ENCODE assay signal across 8 cellular contexts in genomic region chr2:20052229-20052871, GRCh38. TPM values are rescaled to one million over a fixed set of nuclear protein-coding genes. Genes with fewer than 3 reads are reported as not detected.
DNase-seq lines count a peak whose midpoint lies in the region; ATAC-seq and TF ChIP-seq lines count a peak whose summit lies in the region.

No MANE protein-coding gene starts in this region.

- H3K27ac ChIP-seq in skeletal muscle tissue (ENCODE audit: low read depth, low read length), result peak overlapping the region; percentile 97

- ATAC-seq in HG03460 (IDR thresholded peaks at IDR 0.05; ENCODE audit: unreplicated experiment), result no peak

- H3K36me3 ChIP-seq in NT2/D1 (ENCODE audit: insufficient read depth, insufficient read length, low read length) (peaks cover 4% of the 10 kb centered on the region), skeletal muscle tissue (ENCODE audit: control insufficient read depth in 3 of 3, insufficient read depth in 3 of 3, low read length in 3 of 3) (no peaks in the 10 kb centered on the region)

- no peak for DNase-seq in NT2/D1 (ENCODE audit: low read depth, low spot score)
- DNase-seq in fibroblast of mammary gland (ENCODE audit: low read depth), result peak; percentile 51
- DNase-seq in cortex of kidney (lab: John Stamatoyannopoulos, UW), result no peak
- no peak for DNase-seq in epidermal melanocyte (ENCODE audit: insufficient read length, low spot score)
- DNase-seq in GM19240 (ENCODE audit: insufficient read length, low spot score), result no peak

- TF ChIP-seq CTCF in fibroblast of mammary gland (conservative IDR thresholded peaks at IDR 0.05; ENCODE audit: control insufficient read depth, insufficient read depth, low read depth, low read length), result no peak

- H3K9me3 ChIP-seq in NT2/D1 (ENCODE audit: insufficient read depth, low read length) (no peaks in the 10 kb centered on the region), skeletal muscle tissue (ENCODE audit: control insufficient read depth in 3 of 3, low read length in 3 of 3) (no peaks in the 10 kb centered on the region)

- no peaks in the 10 kb centered on the region for H3K4me1 ChIP-seq in NT2/D1 (ENCODE audit: insufficient read depth, insufficient read length)
- peaks cover 3 to 32% (median 21%) of the 10 kb centered on the region in 3 donors for H3K4me1 ChIP-seq in skeletal muscle tissue (ENCODE audit: control insufficient read depth in 3 of 3, insufficient read depth in 3 of 3, low read length in 3 of 3)

- no peaks in the 10 kb centered on the region for H3K27me3 ChIP-seq in NT2/D1 (ENCODE audit: insufficient read depth, insufficient read length)
- no peaks in the 10 kb centered on the region for H3K27me3 ChIP-seq in skeletal muscle tissue (ENCODE audit: control insufficient read depth in 3 of 3, insufficient read depth in 3 of 3, low read length in 3 of 3)

- peak overlapping the region; percentile 76 for H3K4me3 ChIP-seq in GM08714 (ENCODE audit: low read length)
- peak overlapping the region; percentile 69 for H3K4me3 ChIP-seq in NT2/D1 (ENCODE audit: insufficient read length, low read depth)
- H3K4me3 ChIP-seq in fibroblast of mammary gland (ENCODE audit: control insufficient read depth, low read depth, low read length), result peak overlapping the region; percentile 81
- H3K4me3 ChIP-seq in skeletal muscle tissue (ENCODE audit: low read length in 3 of 3), result peak overlapping the region; percentile 84 to 96 (median 95)

- H3K9ac ChIP-seq in NT2/D1 (ENCODE audit: insufficient read length, low read depth), result peak overlapping the region; percentile 93
- H3K9ac ChIP-seq in skeletal muscle tissue (ENCODE audit: low read depth in 1 of 3, low read length in 3 of 3), result peak overlapping the region; percentile 84 to 98 (median 96)

RNA-seq across cellular contexts. Expression of gene LAPTM4A, which starts 0.9 kb away (rescaled TPM):
- total RNA-seq in skeletal muscle tissue, result 269 TPM

RNA-seq across cellular contexts. Expression of gene MATN3, which starts 39.9 kb away (rescaled TPM):
- total RNA-seq in skeletal muscle tissue, result 0.52 TPM
